In genomic region chr9:76852026-76852425, GRCh38 we compare ENCODE assay signal across 27 cellular contexts.
"Had no signal": no experiment of that assay in that cellular context is flagged by ENCODE, and none has a peak within 500 bp of the region (broad histone marks: within the 10 kb centered on the region; RNA-seq: fewer than 3 reads in every experiment).

No MANE protein-coding gene starts in this region.

- H3K4me3 ChIP-seq: SK-N-MC had no signal

- DNase-seq: activated CD4-positive, alpha-beta memory T cell treated with anti-CD3 and anti-CD28 coated beads, Interleukin-2, amount 10 ng/mL, durations not matched to agents 7 days and 5 days; activated CD4-positive, alpha-beta T cell treated with anti-CD3 and anti-CD28 coated beads for 48 hours; activated CD4-positive, CD25-positive, alpha-beta regulatory T cell treated with anti-CD3 and anti-CD28 coated beads, Interleukin-2, amount 50 U/mL, for 72 hours; activated CD8-positive, alpha-beta memory T cell treated with anti-CD3 and anti-CD28 coated beads for 24 hours; activated CD8-positive, alpha-beta memory T cell treated with anti-CD3 and anti-CD28 coated beads, Interleukin-2, amount 10 ng/mL, durations not matched to agents 7 days and 5 days; activated CD8-positive, alpha-beta memory T cell treated with anti-CD3 and anti-CD28 coated beads, Interleukin-2, amount 50 U/mL, for 48 hours; activated effector memory CD4-positive, alpha-beta T cell treated with Interleukin-2 at 50 U/mL for 16 hours; activated naive CD4-positive, alpha-beta T cell treated with anti-CD3 and anti-CD28 coated beads, Interleukin-2, amount 10 ng/mL, durations not matched to agents 7 days and 5 days; activated naive CD8-positive, alpha-beta T cell treated with anti-CD3 and anti-CD28 coated beads, Interleukin-2, amount 50 U/mL, for 24 hours; activated T-cell treated with anti-CD3 and anti-CD28 coated beads, Interleukin-2, amount 50 U/mL, for 48 hours; anterior cingulate cortex; caudate nucleus; cerebellar nuclear complex; Karpas-422; KBM-7; NCI-H1048; NCI-H1105 treated with DMSO at 0.1 percent for 48 hours; NCI-H1436; NCI-H1694; NCI-H1930; NCI-H2081 treated with DMSO at 0.1 percent for 48 hours; NCI-H345; NCI-H524 treated with DMSO at 0.1 percent for 48 hours; OCI-M1; Right ventricle myocardium superior had no signal

- ATAC-seq: activated CD8-positive, alpha-beta memory T cell treated with anti-CD3 and anti-CD28 coated beads, Interleukin-2, amount 10 ng/mL, durations not matched to agents 7 days and 5 days; activated naive CD8-positive, alpha-beta T cell treated with anti-CD3 and anti-CD28 coated beads, Interleukin-2, amount 50 U/mL, for 24 hours; WTC11 had no signal

- H3K27ac ChIP-seq: SK-N-MC had no signal
